ENCODE assay signal across 9 cellular contexts in the genomic region with DNA sequence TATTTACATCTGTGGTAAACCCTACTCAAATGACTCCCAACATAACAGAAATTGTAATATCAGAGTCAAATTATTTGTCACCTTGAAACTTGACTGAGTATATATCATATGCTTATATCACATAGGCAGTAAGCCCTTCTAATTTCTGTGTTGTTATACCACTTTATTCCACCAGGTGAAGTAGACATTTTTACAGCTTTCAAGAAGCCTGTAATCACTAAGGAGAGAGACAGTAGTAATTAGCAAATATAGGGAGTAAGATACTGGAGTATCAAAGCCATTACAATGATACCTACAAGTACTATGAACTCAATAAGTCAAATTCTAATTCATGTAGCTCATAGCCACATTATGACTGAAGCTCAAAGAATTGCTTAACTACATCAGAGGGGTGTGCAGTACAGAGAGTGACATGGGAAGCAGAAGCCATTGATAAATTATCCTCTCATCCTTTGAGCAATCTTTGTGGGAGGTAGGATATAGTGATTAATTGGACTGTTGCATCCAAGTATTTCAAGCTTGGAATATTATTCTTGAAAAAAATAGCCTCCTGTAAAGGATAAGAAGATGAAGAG.
A peak's percentile ranks its signal among the peaks of the same experiment; 100 is the strongest.
DNase-seq lines count a peak whose midpoint lies in the region; ATAC-seq and TF ChIP-seq lines count a peak whose summit lies in the region.
"Had no signal": no experiment of that assay in that cellular context is flagged by ENCODE, and none has a peak within 500 bp of the region (broad histone marks: within the 10 kb centered on the region; RNA-seq: fewer than 3 reads in every experiment).

No MANE protein-coding gene starts in this region.

- H4K20me1 ChIP-seq in OCI-LY7 (ENCODE audit: insufficient read depth, low read length): no peaks in the 10 kb centered on the region

- POLR2A ChIA-PET in OCI-LY7 (lab: Charles Lee): interaction anchor here (0.5 kb wide), 1 partner anchor 801 kb away, joined by 3 read pairs; no protein-coding TSS in a partner anchor

- no peaks in the 10 kb centered on the region for H3K27me3 Mint-ChIP-seq in neural crest cell (ENCODE audit: low read depth)

- no peaks in the 10 kb centered on the region; the same call in 1 of the 2 replicates for H3K9me2 ChIP-seq in OCI-LY7 (ENCODE audit: insufficient read depth, low read length)

- no peak overlapping the region for H2AFZ ChIP-seq in OCI-LY7 (ENCODE audit: low read length)

- H3K4me2 ChIP-seq in OCI-LY7 (ENCODE audit: low read length): no peak overlapping the region

- H3K27ac Mint-ChIP-seq in neural crest cell (ENCODE audit: unreplicated experiment): no peak overlapping the region

- ATAC-seq in GM18909 (IDR thresholded peaks at IDR 0.05; ENCODE audit: poor library complexity, unreplicated experiment): peak; percentile 77
- ATAC-seq in HG02884 (IDR thresholded peaks at IDR 0.05; ENCODE audit: unreplicated experiment): peak; percentile 70
- no peak for ATAC-seq in Right ventricle myocardium inferior

- H3K36me3 ChIP-seq in OCI-LY7 (ENCODE audit: insufficient read depth, low read length): no peaks in the 10 kb centered on the region
- H3K36me3 ChIP-seq in Peyer's patch: no peaks in the 10 kb centered on the region

- TF ChIP-seq POLR2A in Peyer's patch (IDR thresholded peaks at IDR 0.05): no peak

- no peaks in the 10 kb centered on the region for H3K4me1 Mint-ChIP-seq in neural crest cell

- intact Hi-C loops in OCI-LY7 (cut with micrococcal nuclease; ENCODE audit: unreplicated experiment): no loop called here
- intact Hi-C loops in Right ventricle myocardium inferior (cut with DNase I): no loop called here

- H3K27me3 ChIP-seq in Peyer's patch: no peaks in the 10 kb centered on the region

- DNase-seq in OCI-LY7 (ENCODE audit: low spot score): peak; percentile 2
- DNase-seq in neural crest cell (ENCODE audit: low read depth, low spot score): no peak
- DNase-seq in Peyer's patch: no peak
- DNase-seq in Right ventricle myocardium inferior (ENCODE audit: missing footprints): no peak
- no peak for DNase-seq in NCI-H2029 (lab: John Stamatoyannopoulos, UW)
- DNase-seq in NCI-H1930 (lab: John Stamatoyannopoulos, UW): no peak
- DNase-seq: kidney had no signal

- H3K4me3 ChIP-seq in OCI-LY7 (ENCODE audit: low read depth, low read length, poor library complexity, severe bottlenecking) (no peak overlapping the region), Peyer's patch (no peak overlapping the region)

- TF ChIP-seq CTCF in OCI-LY7 (conservative IDR thresholded peaks at IDR 0.05; ENCODE audit: low read length) (peak; percentile 54), neural crest cell (conservative IDR thresholded peaks at IDR 0.05) (peak; percentile 64), Peyer's patch (IDR thresholded peaks at IDR 0.05) (peak in 1 of 6 experiments; percentile 32)

- no peaks in the 10 kb centered on the region for H3K4me1 ChIP-seq in OCI-LY7 (ENCODE audit: insufficient read depth, low read length, poor library complexity, severe bottlenecking)
- no peaks in the 10 kb centered on the region for H3K4me1 ChIP-seq in Peyer's patch

- CTCF ChIA-PET in OCI-LY7 (lab: Charles Lee; ENCODE audit: unreplicated experiment): no interaction called here

- H3K9me3 Mint-ChIP-seq in neural crest cell: peaks cover 10% of the 10 kb centered on the region

- H3K27ac ChIP-seq in OCI-LY7 (ENCODE audit: low read depth, low read length, poor library complexity, severe bottlenecking) (no peak overlapping the region), Peyer's patch (no peak overlapping the region)

- no peaks in the 10 kb centered on the region for H3K79me2 ChIP-seq in OCI-LY7 (ENCODE audit: insufficient read depth, low read depth, low read length)

- no peak overlapping the region for H3K4me3 Mint-ChIP-seq in neural crest cell

- no peaks in the 10 kb centered on the region for H3K9me3 ChIP-seq in OCI-LY7 (ENCODE audit: low read length)
- no peaks in the 10 kb centered on the region for H3K9me3 ChIP-seq in Peyer's patch

- BruUV-seq in OCI-LY7 (replicated peaks; lab: Mats Ljungman, UMichigan): no TSS peak

- no peaks in the 10 kb centered on the region for H3K36me3 Mint-ChIP-seq in neural crest cell (ENCODE audit: low read depth)
